In the genomic region with DNA sequence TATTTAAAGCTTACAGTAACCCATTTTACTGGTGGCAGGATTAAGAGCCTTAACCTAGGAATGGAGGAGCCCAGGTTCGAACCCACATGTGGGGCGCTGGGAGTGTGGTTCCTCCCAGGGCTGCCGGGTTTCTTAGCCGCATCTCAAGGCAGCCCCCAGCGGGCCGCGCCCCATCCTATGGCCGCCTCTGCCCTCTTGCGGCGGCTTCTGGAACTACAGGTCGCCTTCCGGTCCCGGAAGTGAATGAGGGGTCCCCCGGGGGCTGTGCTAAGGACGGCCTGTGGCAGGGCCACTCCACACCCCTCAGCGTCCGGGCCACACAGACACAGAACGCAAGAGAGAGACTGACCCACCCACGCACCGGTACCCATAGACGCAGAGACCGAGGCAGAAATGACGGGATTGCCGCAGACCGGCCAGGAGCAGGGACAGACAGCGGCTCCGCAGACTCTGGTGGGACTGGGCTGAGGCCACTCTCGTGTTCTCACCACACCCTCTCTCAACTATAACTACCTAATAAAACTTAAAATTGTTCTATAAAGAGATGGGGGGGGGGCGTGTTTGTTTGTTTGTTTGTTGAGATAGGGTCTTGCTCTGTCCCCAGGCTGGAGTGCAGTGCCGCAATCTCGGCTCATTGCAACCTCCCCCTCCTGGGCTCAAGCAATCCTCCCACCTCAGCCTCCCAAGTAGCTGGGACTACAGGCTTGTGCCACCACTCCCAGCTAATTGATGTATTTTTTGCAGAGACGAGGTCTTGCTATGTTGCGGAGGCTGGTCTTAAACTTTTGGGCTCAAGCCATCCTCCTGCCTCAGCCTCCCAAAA, we compare ENCODE assay signal across 8 cellular contexts. TPM values are rescaled to one million over a fixed set of nuclear protein-coding genes. Genes with fewer than 3 reads are reported as not detected.
DNase-seq lines count a peak whose midpoint lies in the region; ATAC-seq and TF ChIP-seq lines count a peak whose summit lies in the region.
"Not testable (repeated sequence)": the region's sequence is repeated elsewhere in the genome, so short reads cannot be mapped to it uniquely, and the experiment has no call there.

No MANE protein-coding gene starts in this region.

- H3K4me2 ChIP-seq in OCI-LY3 (ENCODE audit: low read length), result not testable (repeated sequence)
- H3K4me2 ChIP-seq in mesenchymal stem cell (ENCODE audit: low read length, poor library complexity, severe bottlenecking), result peak overlapping the region; percentile 23

- not testable (repeated sequence) for H3K4ac ChIP-seq in mesenchymal stem cell (ENCODE audit: low read depth in 1 of 2, low read length in 2 of 2)

- not testable (repeated sequence) for H3K4me3 ChIP-seq in CD8-positive, alpha-beta T cell (ENCODE audit: low read depth, low read length)
- peak overlapping the region; percentile 64 for H3K4me3 ChIP-seq in OCI-LY3 (ENCODE audit: low read length)
- peak overlapping the region; percentile 27 for H3K4me3 ChIP-seq in epithelial cell of proximal tubule (ENCODE audit: low read depth, low read length)
- peak overlapping the region; percentile 37 to 49 for H3K4me3 ChIP-seq in mesenchymal stem cell (ENCODE audit: insufficient read depth in 1 of 2, low read depth in 1 of 2, low read length in 2 of 2)

- not testable (repeated sequence) for H3K14ac ChIP-seq in mesenchymal stem cell (ENCODE audit: low read length in 2 of 2)

- not testable (repeated sequence) for H3K36me3 Mint-ChIP-seq in CD8-positive, alpha-beta T cell

- not testable (repeated sequence) for H3K9me3 ChIP-seq in CD8-positive, alpha-beta T cell (ENCODE audit: low read length); OCI-LY3 (ENCODE audit: insufficient read depth, low read length); mesenchymal stem cell (ENCODE audit: control insufficient read depth, low read length)

- not testable (repeated sequence) for H3K9me3 Mint-ChIP-seq in CD8-positive, alpha-beta T cell

- ATAC-seq in CD8-positive, alpha-beta T cell, result peak; percentile 99
- ATAC-seq in GM19397 (IDR thresholded peaks at IDR 0.05; ENCODE audit: unreplicated experiment) (peak; percentile 91), HG02798 (IDR thresholded peaks at IDR 0.05; ENCODE audit: poor library complexity, unreplicated experiment) (peak; percentile 90)

- H3K27me3 Mint-ChIP-seq in CD8-positive, alpha-beta T cell (ENCODE audit: low read depth), result not testable (repeated sequence)

- H2AK5ac ChIP-seq in mesenchymal stem cell (ENCODE audit: low read length, severe bottlenecking), result not testable (repeated sequence)

- DNase-seq in CD8-positive, alpha-beta T cell, result peak in 3 of 7 experiments; percentile 2 to 12 (median 3)
- DNase-seq in activated T-cell treated with anti-CD3 and anti-CD28 coated beads for 48 hours (ENCODE audit: low read depth), result peak; percentile 4
- DNase-seq in epithelial cell of proximal tubule (ENCODE audit: low read depth); mesenchymal stem cell: not testable (repeated sequence)
- DNase-seq in stimulated activated CD4-positive, alpha-beta T cell treated with anti-CD3 and anti-CD28 coated beads, Interleukin-1b, Interleukin-23, amount 100 ng/mL, for 48 hours, result peak; percentile 3

- CTCF ChIA-PET in CD8-positive, alpha-beta T cell (lab: Charles Lee), result not testable (repeated sequence)

- no CpG with 5 or more reads among the region's 33 CpGs for WGBS in mesenchymal stem cell

- intact Hi-C loops in CD8-positive, alpha-beta T cell (cut with DNase I, micrococcal nuclease), result not testable (repeated sequence)

- not testable (repeated sequence) for H3K27me3 ChIP-seq in CD8-positive, alpha-beta T cell (ENCODE audit: insufficient read depth, low read length); OCI-LY3 (ENCODE audit: low read depth, low read length); mesenchymal stem cell (ENCODE audit: control insufficient read depth in 1 of 2, insufficient read depth in 1 of 2, low read length in 2 of 2)

- peak overlapping the region in 1 of 2 experiments; percentile 82 for H3K18ac ChIP-seq in mesenchymal stem cell (ENCODE audit: low read depth in 1 of 2, low read length in 2 of 2)

- POLR2A ChIA-PET in CD8-positive, alpha-beta T cell (lab: Charles Lee), result not testable (repeated sequence)

- H3K4me1 Mint-ChIP-seq in CD8-positive, alpha-beta T cell (ENCODE audit: low read depth), result not testable (repeated sequence)

- H2BK15ac ChIP-seq in mesenchymal stem cell (ENCODE audit: low read depth, poor library complexity, severe bottlenecking), result not testable (repeated sequence)

- not testable (repeated sequence) for H2AFZ ChIP-seq in OCI-LY3 (ENCODE audit: low read depth, low read length); mesenchymal stem cell (ENCODE audit: low read depth, low read length)

- H2BK120ac ChIP-seq in mesenchymal stem cell (ENCODE audit: low read depth, low read length), result not testable (repeated sequence)

- H3K36me3 ChIP-seq in CD8-positive, alpha-beta T cell (ENCODE audit: insufficient read depth, low read length); OCI-LY3 (replicated peaks; ENCODE audit: low read depth, low read length); mesenchymal stem cell (ENCODE audit: control insufficient read depth in 1 of 2, insufficient read depth in 2 of 2, low read depth in 1 of 2, low read length in 2 of 2): not testable (repeated sequence)

- not testable (repeated sequence) for H3K79me1 ChIP-seq in mesenchymal stem cell (replicated peaks; ENCODE audit: low read length, poor library complexity, severe bottlenecking)

- not testable (repeated sequence) for H4K91ac ChIP-seq in mesenchymal stem cell (ENCODE audit: low read length)

- H3K9ac ChIP-seq in OCI-LY3 (ENCODE audit: low read length), result peak overlapping the region; percentile 48; the same call in 1 of the 2 replicates
- H3K9ac ChIP-seq in mesenchymal stem cell (ENCODE audit: low read length), result not testable (repeated sequence)

- H3K4me3 Mint-ChIP-seq in CD8-positive, alpha-beta T cell, result not testable (repeated sequence)

- H4K20me1 ChIP-seq in OCI-LY3 (ENCODE audit: insufficient read depth, low read length), result not testable (repeated sequence)

- peak overlapping the region; percentile 45 for H4K8ac ChIP-seq in mesenchymal stem cell (ENCODE audit: low read length)

- H3K23ac ChIP-seq in mesenchymal stem cell (ENCODE audit: low read length in 2 of 2), result not testable (repeated sequence)

- TF ChIP-seq CTCF in CD8-positive, alpha-beta T cell (IDR thresholded peaks at IDR 0.05); OCI-LY3 (IDR thresholded peaks at IDR 0.05; ENCODE audit: low read depth, low read length); epithelial cell of proximal tubule (conservative IDR thresholded peaks at IDR 0.05; ENCODE audit: low read depth, low read length): not testable (repeated sequence)

- not testable (repeated sequence) for H3K27ac ChIP-seq in CD8-positive, alpha-beta T cell (ENCODE audit: low read depth, low read length); OCI-LY3 (ENCODE audit: low read length); mesenchymal stem cell (ENCODE audit: low read length, poor library complexity, severe bottlenecking)

- H3K79me2 ChIP-seq in OCI-LY3 (ENCODE audit: low read length), result not testable (repeated sequence)

- not testable (repeated sequence) for H3K27ac Mint-ChIP-seq in CD8-positive, alpha-beta T cell

- not testable (repeated sequence) for H2BK5ac ChIP-seq in mesenchymal stem cell (ENCODE audit: low read depth, low read length, poor library complexity, severe bottlenecking)

- H3K4me1 ChIP-seq in CD8-positive, alpha-beta T cell (ENCODE audit: insufficient read depth, low read length); OCI-LY3 (ENCODE audit: low read length); mesenchymal stem cell (ENCODE audit: control insufficient read depth, insufficient read depth, low read depth, low read length): not testable (repeated sequence)

- not testable (repeated sequence) for H2BK12ac ChIP-seq in mesenchymal stem cell (ENCODE audit: low read length in 2 of 2)

RNA-seq across cellular contexts. Expression of gene EPN2, which starts 40.6 kb away (rescaled TPM):
- 10 to 100 TPM in 1 of 2 experiments, 1 to 10 TPM in 1; 9.9 to 11.8 TPM for total RNA-seq in CD8-positive, alpha-beta T cell
- total RNA-seq in epithelial cell of proximal tubule, result 14.2 and 26.4 TPM in 2 replicates
- 41.2 TPM for polyA plus RNA-seq in mesenchymal stem cell (2013, experiment 1 of 2)
- 41.9 TPM for polyA plus RNA-seq in mesenchymal stem cell (2013, experiment 2 of 2)
